Comparison of ENCODE assay signal across 8 cellular contexts in genomic region chr17:48636177-48637018, GRCh38. TPM values are rescaled to one million over a fixed set of nuclear protein-coding genes. Genes with fewer than 3 reads are reported as not detected.
A peak's percentile ranks its signal among the peaks of the same experiment; 100 is the strongest.
DNase-seq lines count a peak whose midpoint lies in the region; ATAC-seq and TF ChIP-seq lines count a peak whose summit lies in the region.

No MANE protein-coding gene starts in this region.

- ATAC-seq in mucosa of descending colon = peak; percentile 64

- DNase-seq in SKM-1 treated with dmso at 0.1 percent for 144 hours (lab: John Stamatoyannopoulos, UW; ENCODE audit: unreplicated experiment) = peak; percentile 51
- DNase-seq in SKM-1 (lab: John Stamatoyannopoulos, UW; ENCODE audit: unreplicated experiment) = no peak
- peak; percentile 41 for DNase-seq in NCI-H146 treated with DMSO at 0.1 percent for 48 hours (lab: John Stamatoyannopoulos, UW; ENCODE audit: unreplicated experiment)
- DNase-seq in activated CD4-positive, CD25-positive, alpha-beta regulatory T cell (lab: John Stamatoyannopoulos, UW) = peak in 3 of 4 experiments; percentile 21 to 48 (median 34)
- peak; percentile 99 for DNase-seq in ecto neural progenitor cell (ENCODE audit: low spot score)
- peak; percentile 90 to 94 (median 92) for DNase-seq in mucosa of descending colon
- DNase-seq in stromal cell of bone marrow (ENCODE audit: low read depth) = peak; percentile 37
- DNase-seq in SW 1271 (lab: John Stamatoyannopoulos, UW) = no peak

- TF ChIP-seq CTCF in mucosa of descending colon (IDR thresholded peaks at IDR 0.05) = peak; percentile 70

- H3K4me3 ChIP-seq in mucosa of descending colon = no peak overlapping the region

- H3K9me3 ChIP-seq in mucosa of descending colon = no peaks in the 10 kb centered on the region

- peaks cover 7% of the 10 kb centered on the region for H3K4me1 ChIP-seq in mucosa of descending colon (ENCODE audit: low read depth)

- H3K36me3 ChIP-seq in mucosa of descending colon (ENCODE audit: low read depth) = no peaks in the 10 kb centered on the region

- intact Hi-C loops in mucosa of descending colon (cut with DNase I, micrococcal nuclease) = no loop called here

RNA-seq across cellular contexts. Expression of gene HOXB9, which starts 10.2 kb away (rescaled TPM):
- total RNA-seq in mucosa of descending colon = 10 to 100 TPM; 40.1 to 78.4 (median 41.5) TPM

RNA-seq across cellular contexts. Expression of gene HOXB8, which starts 21.3 kb away (rescaled TPM):
- 1 to 10 TPM; 4.2 to 7.5 (median 5.6) TPM for total RNA-seq in mucosa of descending colon

RNA-seq across cellular contexts. Expression of gene HOXB7, which starts 25.6 kb away (rescaled TPM):
- total RNA-seq in mucosa of descending colon = 10 to 100 TPM; 10.9 to 29.1 (median 22.4) TPM

RNA-seq across cellular contexts. Expression of gene HOXB6, which starts 31.6 kb away (rescaled TPM):
- total RNA-seq in mucosa of descending colon = 10 to 100 TPM; 41.3 to 68.8 (median 50.9) TPM

RNA-seq across cellular contexts. Expression of gene HOXB5, which starts 42.8 kb away (rescaled TPM):
- total RNA-seq in mucosa of descending colon = 10 to 100 TPM; 16.2 to 29.3 (median 19.9) TPM

Comparison
In these comparisons a context has a peak if more than half of its experiments do, and no peak if none do; other contexts are left out.
1. DNase-seq: peak in SKM-1 treated with dmso at 0.1 percent for 144 hours (single experiment), NCI-H146 treated with DMSO at 0.1 percent for 48 hours (single experiment), activated CD4-positive, CD25-positive, alpha-beta regulatory T cell (3 of 4), ecto neural progenitor cell (single experiment), mucosa of descending colon (3 of 3) and stromal cell of bone marrow (single experiment); none in SKM-1 (single experiment) and SW 1271 (0 of 2).